In the genomic region with DNA sequence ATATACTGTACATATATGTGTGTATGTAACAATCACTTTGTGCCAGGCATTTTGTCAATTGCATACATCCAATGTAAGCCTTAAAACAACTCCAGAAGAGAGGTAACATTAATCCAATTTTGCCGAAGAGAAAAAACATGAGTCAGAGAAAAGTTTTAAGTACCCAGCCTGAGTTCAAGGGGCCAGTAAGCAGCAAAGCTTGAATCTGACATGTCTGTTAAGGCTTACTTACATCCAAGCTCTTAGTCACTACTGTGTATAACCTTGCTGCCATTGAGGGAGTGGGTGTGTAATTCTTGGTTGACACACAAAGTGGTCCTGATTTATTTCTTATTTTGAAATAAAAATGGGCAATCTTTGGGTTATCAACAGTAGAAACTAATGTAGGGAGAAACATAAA, we compare ENCODE assay signal across 20 cellular contexts.
DNase-seq lines count a peak whose midpoint lies in the region; ATAC-seq and TF ChIP-seq lines count a peak whose summit lies in the region.
"Had no signal": no experiment of that assay in that cellular context is flagged by ENCODE, and none has a peak within 500 bp of the region (broad histone marks: within the 10 kb centered on the region; RNA-seq: fewer than 3 reads in every experiment).

No MANE protein-coding gene starts in this region.

- TF ChIP-seq CTCF in chondrocyte (IDR thresholded peaks at IDR 0.05), result no peak

- H3K27me3 Mint-ChIP-seq in chondrocyte (ENCODE audit: low read depth), result no peaks in the 10 kb centered on the region
- H3K27me3 Mint-ChIP-seq: progenitor cell of endocrine pancreas had no signal

- ATAC-seq in esophagus mucosa, result peak; percentile 48
- no peak for ATAC-seq in HG03280 (IDR thresholded peaks at IDR 0.05; ENCODE audit: unreplicated experiment)
- ATAC-seq: gastrocnemius medialis, upper lobe of right lung had no signal

- H3K36me3 Mint-ChIP-seq in chondrocyte (ENCODE audit: low read depth), result no peaks in the 10 kb centered on the region

- no peak overlapping the region for H3K27ac Mint-ChIP-seq in chondrocyte (ENCODE audit: unreplicated experiment)
- H3K27ac Mint-ChIP-seq: activated T-helper 2 cell treated with anti-CD3 and anti-CD28 coated beads, Interferon-gamma antibody, Interleukin-2, Interleukin-4, amounts not matched to agents 10 μg/mL and 5 μg/mL and 100 μg/mL, durations not matched to agents 14 hours and 24 hours and 36 hours; progenitor cell of endocrine pancreas had no signal

- no peaks in the 10 kb centered on the region for H3K9me3 Mint-ChIP-seq in chondrocyte (ENCODE audit: low read depth)
- H3K9me3 Mint-ChIP-seq: activated T-helper 2 cell treated with anti-CD3 and anti-CD28 coated beads, Interferon-gamma antibody, Interleukin-2, Interleukin-4, amounts not matched to agents 10 μg/mL and 5 μg/mL and 100 μg/mL, durations not matched to agents 14 hours and 24 hours and 36 hours; neural crest cell had no signal

- no peak overlapping the region for H3K4me3 ChIP-seq in skeletal muscle cell (ENCODE audit: low read depth, low read length)
- H3K4me3 ChIP-seq: BLaER1 treated with 17β-estradiol and CSF1 and Interleukin-3, amounts not matched to agents 10 nM and 100 nM; gastrocnemius medialis; stomach; upper lobe of right lung had no signal

- H3K4me3 Mint-ChIP-seq in chondrocyte (ENCODE audit: unreplicated experiment), result no peak overlapping the region
- H3K4me3 Mint-ChIP-seq: neural crest cell had no signal

- DNase-seq in HK-2 (ENCODE audit: unreplicated experiment) (peak; percentile 11), RKO (ENCODE audit: low spot score) (peak; percentile 9), skeletal muscle cell (ENCODE audit: low read depth) (peak; percentile 73), chondrocyte (ENCODE audit: low spot score) (no peak), A172 (ENCODE audit: low spot score) (no peak)
- DNase-seq: cerebellar nuclear complex; gastrocnemius medialis; midbrain; MV-4-11; NCI-H187 treated with DMSO at 0.1 percent for 48 hours; small intestine; stimulated activated CD4-positive, alpha-beta T cell treated with anti-CD3 and anti-CD28 coated beads, Interleukin-4, amount 100 ng/mL, for 1 hour; stomach; upper lobe of right lung had no signal

- peaks cover 10% of the 10 kb centered on the region for H3K4me1 Mint-ChIP-seq in chondrocyte (ENCODE audit: low read depth)
- H3K4me1 Mint-ChIP-seq: neural crest cell had no signal

Comparison
In these comparisons a context has a peak if more than half of its experiments do, and no peak if none do; other contexts are left out.
1. DNase-seq: peak in HK-2 (single experiment), RKO (single experiment) and skeletal muscle cell (single experiment); none in chondrocyte (single experiment) and A172 (single experiment).